Comparison of ENCODE assay signal across 13 cellular contexts in the genomic region with DNA sequence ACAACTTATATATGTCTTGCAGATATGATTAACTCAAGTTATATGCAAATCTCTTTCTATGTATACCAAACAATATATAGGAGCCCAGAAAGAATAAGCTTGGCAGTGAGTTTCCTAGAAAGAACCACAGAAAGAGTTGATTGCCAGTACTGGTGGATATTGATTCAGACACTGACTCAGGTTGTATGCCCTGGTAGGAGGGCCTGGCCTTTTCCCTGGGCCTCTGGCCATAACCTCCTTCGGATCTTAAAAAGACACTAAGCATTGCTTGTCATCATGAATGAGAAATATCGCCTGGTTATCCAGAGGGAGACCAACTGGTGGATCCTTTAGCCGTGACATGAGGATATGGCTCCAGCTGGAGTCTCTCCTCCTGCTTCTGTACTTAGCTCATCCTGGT.
DNase-seq lines count a peak whose midpoint lies in the region; ATAC-seq and TF ChIP-seq lines count a peak whose summit lies in the region.
"Had no signal": no experiment of that assay in that cellular context is flagged by ENCODE, and none has a peak within 500 bp of the region (broad histone marks: within the 10 kb centered on the region; RNA-seq: fewer than 3 reads in every experiment).

No MANE protein-coding gene starts in this region.

- no peak overlapping the region for H3K4me3 Mint-ChIP-seq in nephron progenitor cell
- H3K4me3 Mint-ChIP-seq in CD8-positive, alpha-beta T cell, result no peak overlapping the region
- no peak overlapping the region for H3K4me3 Mint-ChIP-seq in stimulated activated naive CD8-positive, alpha-beta T cell treated with anti-CD3 and anti-CD28 coated beads, Interleukin-15, amount 100 ng/mL, for 72 hours
- H3K4me3 Mint-ChIP-seq: CD4-positive, alpha-beta memory T cell had no signal

- H3K27me3 ChIP-seq in MG63, result no peaks in the 10 kb centered on the region
- H3K27me3 ChIP-seq in CD8-positive, alpha-beta T cell (ENCODE audit: insufficient read depth, low read length), result no peaks in the 10 kb centered on the region
- H3K27me3 ChIP-seq: BE2C, SJSA1 had no signal

- DNase-seq in MG63 (peak; percentile 80), fibroblast of mammary gland (ENCODE audit: low read depth) (peak; percentile 76), nephron progenitor cell (peak; percentile 3), dermis blood vessel endothelial cell (no peak)
- no peak for DNase-seq in CD8-positive, alpha-beta T cell
- no peak for DNase-seq in stimulated activated naive CD8-positive, alpha-beta T cell treated with anti-CD3 and anti-CD28 coated beads, Interleukin-15, amount 100 ng/mL, for 72 hours
- DNase-seq: BE2C; CD4-positive, alpha-beta memory T cell; KBM-7; NCI-H1092 treated with DMSO at 0.1 percent for 48 hours; NCI-H1694 treated with DMSO at 0.1 percent for 48 hours had no signal

- H3K36me3 ChIP-seq in MG63, result no peaks in the 10 kb centered on the region
- no peaks in the 10 kb centered on the region for H3K36me3 ChIP-seq in CD8-positive, alpha-beta T cell (ENCODE audit: insufficient read depth, low read length)
- H3K36me3 ChIP-seq: BE2C, SJSA1 had no signal

- H3K36me3 Mint-ChIP-seq in nephron progenitor cell (ENCODE audit: low read depth), result no peaks in the 10 kb centered on the region
- no peaks in the 10 kb centered on the region for H3K36me3 Mint-ChIP-seq in CD8-positive, alpha-beta T cell
- H3K36me3 Mint-ChIP-seq: CD4-positive, alpha-beta memory T cell had no signal

- peaks cover 69% of the 10 kb centered on the region for H3K4me1 Mint-ChIP-seq in nephron progenitor cell
- no peaks in the 10 kb centered on the region for H3K4me1 Mint-ChIP-seq in CD8-positive, alpha-beta T cell (ENCODE audit: low read depth)
- H3K4me1 Mint-ChIP-seq in stimulated activated naive CD8-positive, alpha-beta T cell treated with anti-CD3 and anti-CD28 coated beads, Interleukin-15, amount 100 ng/mL, for 72 hours, result no peaks in the 10 kb centered on the region
- H3K4me1 Mint-ChIP-seq: CD4-positive, alpha-beta memory T cell had no signal

- H3K4me3 ChIP-seq in MG63, result no peak overlapping the region
- H3K4me3 ChIP-seq in fibroblast of mammary gland (ENCODE audit: control insufficient read depth, low read depth, low read length), result no peak overlapping the region
- no peak overlapping the region for H3K4me3 ChIP-seq in CD8-positive, alpha-beta T cell (ENCODE audit: low read depth, low read length)
- H3K4me3 ChIP-seq: SJSA1 had no signal

- H3K27ac ChIP-seq in CD8-positive, alpha-beta T cell (ENCODE audit: low read depth, low read length), result no peak overlapping the region
- H3K27ac ChIP-seq: SJSA1 had no signal

- peaks cover 2% of the 10 kb centered on the region for H3K27me3 Mint-ChIP-seq in nephron progenitor cell (ENCODE audit: low read depth, poor library complexity)
- H3K27me3 Mint-ChIP-seq in CD8-positive, alpha-beta T cell (ENCODE audit: low read depth), result peaks cover 8% of the 10 kb centered on the region
- peaks cover 16% of the 10 kb centered on the region for H3K27me3 Mint-ChIP-seq in stimulated activated naive CD8-positive, alpha-beta T cell treated with anti-CD3 and anti-CD28 coated beads, Interleukin-15, amount 100 ng/mL, for 72 hours

- no peak for TF ChIP-seq CTCF in fibroblast of mammary gland (conservative IDR thresholded peaks at IDR 0.05; ENCODE audit: control insufficient read depth, insufficient read depth, low read depth, low read length)
- no peak for TF ChIP-seq CTCF in nephron progenitor cell (IDR thresholded peaks at IDR 0.05)
- TF ChIP-seq CTCF in CD8-positive, alpha-beta T cell (IDR thresholded peaks at IDR 0.05), result no peak

- H3K4me1 ChIP-seq in CD8-positive, alpha-beta T cell (ENCODE audit: insufficient read depth, low read length), result no peaks in the 10 kb centered on the region
- H3K4me1 ChIP-seq: BE2C, SJSA1 had no signal

- H3K9me3 Mint-ChIP-seq in nephron progenitor cell, result no peaks in the 10 kb centered on the region
- no peaks in the 10 kb centered on the region for H3K9me3 Mint-ChIP-seq in CD8-positive, alpha-beta T cell
- H3K9me3 Mint-ChIP-seq in stimulated activated naive CD8-positive, alpha-beta T cell treated with anti-CD3 and anti-CD28 coated beads, Interleukin-15, amount 100 ng/mL, for 72 hours, result no peaks in the 10 kb centered on the region

- H3K9me3 ChIP-seq in MG63, result no peaks in the 10 kb centered on the region
- H3K9me3 ChIP-seq in CD8-positive, alpha-beta T cell (ENCODE audit: low read length), result no peaks in the 10 kb centered on the region
- H3K9me3 ChIP-seq: BE2C, SJSA1 had no signal

- H3K27ac Mint-ChIP-seq in nephron progenitor cell, result peak overlapping the region; percentile 94
- no peak overlapping the region for H3K27ac Mint-ChIP-seq in CD8-positive, alpha-beta T cell
- no peak overlapping the region for H3K27ac Mint-ChIP-seq in stimulated activated naive CD8-positive, alpha-beta T cell treated with anti-CD3 and anti-CD28 coated beads, Interleukin-15, amount 100 ng/mL, for 72 hours
- H3K27ac Mint-ChIP-seq: CD4-positive, alpha-beta memory T cell had no signal

- CTCF ChIA-PET in CD8-positive, alpha-beta T cell (lab: Charles Lee), result no interaction called here

- POLR2A ChIA-PET in CD8-positive, alpha-beta T cell (lab: Charles Lee), result no interaction called here

- ATAC-seq in GM19035 (IDR thresholded peaks at IDR 0.05; ENCODE audit: unreplicated experiment), result no peak
- ATAC-seq in CD8-positive, alpha-beta T cell, result no peak
- ATAC-seq in stimulated activated naive CD8-positive, alpha-beta T cell treated with anti-CD3 and anti-CD28 coated beads, Interleukin-15, amount 100 ng/mL, for 72 hours, result no peak

- intact Hi-C loops in CD8-positive, alpha-beta T cell (cut with DNase I, micrococcal nuclease), result no loop called here

Comparison
In these comparisons a context has a peak if more than half of its experiments do, and no peak if none do; other contexts are left out.
1. DNase-seq: peak in MG63 (single experiment), fibroblast of mammary gland (single experiment) and nephron progenitor cell (single experiment); none in dermis blood vessel endothelial cell (single experiment), CD8-positive, alpha-beta T cell (0 of 7) and stimulated activated naive CD8-positive, alpha-beta T cell treated with anti-CD3 and anti-CD28 coated beads, Interleukin-15, amount 100 ng/mL, for 72 hours (0 of 2).